Comparison of ENCODE assay signal across 23 cellular contexts in genomic region chr4:16705341-16705740, GRCh38.
DNase-seq lines count a peak whose midpoint lies in the region; ATAC-seq, FAIRE-seq and TF ChIP-seq lines count a peak whose summit lies in the region.
"Had no signal": no experiment of that assay in that cellular context is flagged by ENCODE, and none has a peak within 500 bp of the region (broad histone marks: within the 10 kb centered on the region; RNA-seq: fewer than 3 reads in every experiment).

No MANE protein-coding gene starts in this region.

- no peak overlapping the region for H3K4me3 Mint-ChIP-seq in GM23338
- no peak overlapping the region for H3K4me3 Mint-ChIP-seq in natural killer cell treated with Interleukin-12 subunit alpha and Interleukin-12 subunit beta and Interleukin-15 and Interleukin-18, amount 100 ng/mL, for 72 hours
- H3K4me3 Mint-ChIP-seq: IgD-negative memory B cell had no signal

- TF ChIP-seq CTCF in GM23338 (conservative IDR thresholded peaks at IDR 0.05; ENCODE audit: low read depth in 2 of 2) (no peak), pancreas (IDR thresholded peaks at IDR 0.05) (no peak), OCI-LY7 (conservative IDR thresholded peaks at IDR 0.05; ENCODE audit: low read length) (no peak)

- H3K27ac Mint-ChIP-seq in GM23338: no peak overlapping the region
- H3K27ac Mint-ChIP-seq in natural killer cell treated with Interleukin-12 subunit alpha and Interleukin-12 subunit beta and Interleukin-15 and Interleukin-18, amount 100 ng/mL, for 72 hours: no peak overlapping the region
- H3K27ac Mint-ChIP-seq: IgD-negative memory B cell had no signal

- BruUV-seq in OCI-LY7 (replicated peaks; lab: Mats Ljungman, UMichigan): no TSS peak

- H3K27me3 ChIP-seq in GM23338 (ENCODE audit: insufficient read depth) (no peaks in the 10 kb centered on the region), pancreas (no peaks in the 10 kb centered on the region)

- no peak overlapping the region for H3K4me3 ChIP-seq in GM23338
- H3K4me3 ChIP-seq in pancreas: no peak overlapping the region
- no peak overlapping the region for H3K4me3 ChIP-seq in OCI-LY7 (ENCODE audit: low read depth, low read length, poor library complexity, severe bottlenecking)
- H3K4me3 ChIP-seq: PC-9 had no signal

- no peaks in the 10 kb centered on the region for H3K9me3 ChIP-seq in pancreas
- H3K9me3 ChIP-seq in OCI-LY7 (ENCODE audit: low read length): no peaks in the 10 kb centered on the region

- POLR2A ChIA-PET in OCI-LY7 (lab: Charles Lee): no interaction called here

- H3F3A ChIP-seq in GM23338 (replicated peaks; ENCODE audit: low read depth): no peaks in the 10 kb centered on the region

- WGBS in pancreas, 2 donors: 85 to 92% methylated on average over 3 of the region's 3 CpGs

- ATAC-seq in GM23338 (peak; percentile 58), pancreas (peak in 3 of 4 donors; percentile 12 to 22 (median 14))
- ATAC-seq in natural killer cell treated with Interleukin-12 subunit alpha and Interleukin-12 subunit beta and Interleukin-15 and Interleukin-18, amount 100 ng/mL, for 72 hours: no peak

- H3K9me3 Mint-ChIP-seq in GM23338: no peaks in the 10 kb centered on the region
- H3K9me3 Mint-ChIP-seq in natural killer cell treated with Interleukin-12 subunit alpha and Interleukin-12 subunit beta and Interleukin-15 and Interleukin-18, amount 100 ng/mL, for 72 hours: peaks cover 5% of the 10 kb centered on the region

- in situ Hi-C loops in SK-MEL-5 (cut with HindIII; ENCODE audit: low pct_unique_long_range_greater_than_20kb, low sequenced_read_pairs): no loop called here

- FAIRE-seq in pancreas (lab: Jason Lieb, UNC): no peak
- FAIRE-seq: GM19239 had no signal

- no peaks in the 10 kb centered on the region for H3K36me3 Mint-ChIP-seq in GM23338 (ENCODE audit: low read depth)
- H3K36me3 Mint-ChIP-seq in natural killer cell treated with Interleukin-12 subunit alpha and Interleukin-12 subunit beta and Interleukin-15 and Interleukin-18, amount 100 ng/mL, for 72 hours: no peaks in the 10 kb centered on the region
- H3K36me3 Mint-ChIP-seq: IgD-negative memory B cell had no signal

- CTCF ChIA-PET in OCI-LY7 (lab: Charles Lee; ENCODE audit: unreplicated experiment): no interaction called here

- H3K9me2 ChIP-seq in GM23338 (ENCODE audit: insufficient read depth) (peaks cover 10% of the 10 kb centered on the region), OCI-LY7 (ENCODE audit: insufficient read depth, low read length) (no peaks in the 10 kb centered on the region)

- H3K36me3 ChIP-seq in GM23338 (ENCODE audit: insufficient read depth): no peaks in the 10 kb centered on the region
- H3K36me3 ChIP-seq in pancreas: no peaks in the 10 kb centered on the region
- no peaks in the 10 kb centered on the region for H3K36me3 ChIP-seq in OCI-LY7 (ENCODE audit: insufficient read depth, low read length)

- H3K4me2 ChIP-seq in GM23338 (no peak overlapping the region), OCI-LY7 (ENCODE audit: low read length) (no peak overlapping the region)
- H3K4me2 ChIP-seq: PC-9 had no signal

- H3K27me3 Mint-ChIP-seq in GM23338 (ENCODE audit: insufficient read depth, low read depth, poor library complexity): no peaks in the 10 kb centered on the region
- no peaks in the 10 kb centered on the region for H3K27me3 Mint-ChIP-seq in natural killer cell treated with Interleukin-12 subunit alpha and Interleukin-12 subunit beta and Interleukin-15 and Interleukin-18, amount 100 ng/mL, for 72 hours
- H3K27me3 Mint-ChIP-seq: IgD-negative memory B cell had no signal

- DNase-seq in GM23338 (ENCODE audit: low spot score) (no peak), SK-MEL-5 (ENCODE audit: low read depth, low spot score) (peak; percentile 67), islet precursor cell (peak; percentile 76), pancreas (no peak), amniotic stem cell (lab: John Stamatoyannopoulos, UW) (no peak), OCI-LY7 (ENCODE audit: low spot score) (no peak)
- no peak for DNase-seq in natural killer cell treated with Interleukin-12 subunit alpha and Interleukin-12 subunit beta and Interleukin-15 and Interleukin-18, amount 100 ng/mL, for 72 hours (ENCODE audit: low spot score)
- DNase-seq: DMS153; DND-41; H7; MV-4-11; NCI-H1105; NCI-H1436 treated with DMSO at 0.1 percent for 48 hours; NCI-H187 treated with DMSO at 0.1 percent for 48 hours; NCI-H446 treated with DMSO at 0.1 percent for 48 hours; NCI-H526; NCI-H82; NK-92 treated with Interleukin-12 subunit alpha and Interleukin-12 subunit beta, amount 100 ng/mL, for 24 hours; PC-9; Right ventricle myocardium superior; RPMI8226 had no signal

- intact Hi-C loops in pancreas (cut with DNase I) (no loop called here), OCI-LY7 (cut with micrococcal nuclease; ENCODE audit: unreplicated experiment) (no loop called here)

- peaks cover 23% of the 10 kb centered on the region for H3K4me1 Mint-ChIP-seq in GM23338
- no peaks in the 10 kb centered on the region for H3K4me1 Mint-ChIP-seq in natural killer cell treated with Interleukin-12 subunit alpha and Interleukin-12 subunit beta and Interleukin-15 and Interleukin-18, amount 100 ng/mL, for 72 hours (ENCODE audit: low read depth in 2 of 2)
- H3K4me1 Mint-ChIP-seq: IgD-negative memory B cell had no signal

- H2AFZ ChIP-seq in GM23338 (no peak overlapping the region), OCI-LY7 (ENCODE audit: low read length) (no peak overlapping the region)
- H2AFZ ChIP-seq: PC-9 had no signal

- H3K4me1 ChIP-seq in GM23338 (ENCODE audit: insufficient read depth) (0 out of 2 replicates have a peak, but pooled peaks cover 2% of the 10 kb centered on the region), pancreas (peaks cover 0 to 22% (median 10%) of the 10 kb centered on the region in 3 donors), OCI-LY7 (ENCODE audit: insufficient read depth, low read length, poor library complexity, severe bottlenecking) (no peaks in the 10 kb centered on the region)

- H3K27ac ChIP-seq in GM23338 (ENCODE audit: low read depth) (no peak overlapping the region), pancreas (no peak overlapping the region), OCI-LY7 (ENCODE audit: low read depth, low read length, poor library complexity, severe bottlenecking) (no peak overlapping the region)
- H3K27ac ChIP-seq: PC-9 had no signal

- H3K79me2 ChIP-seq in GM23338 (replicated peaks; ENCODE audit: insufficient read depth) (no peaks in the 10 kb centered on the region; the same call in 1 of the 2 replicates), OCI-LY7 (ENCODE audit: insufficient read depth, low read depth, low read length) (no peaks in the 10 kb centered on the region)

- no peaks in the 10 kb centered on the region for H4K20me1 ChIP-seq in GM23338 (replicated peaks; ENCODE audit: insufficient read depth)
- H4K20me1 ChIP-seq in OCI-LY7 (ENCODE audit: insufficient read depth, low read length): no peaks in the 10 kb centered on the region

TF ChIP-seq in GM23338, 12 proteins besides CTCF, POLR2A, EP300 and RAD21 (continues in another document):
- no peak for TF ChIP-seq JUNB (IDR thresholded peaks at IDR 0.05; ENCODE audit: unreplicated experiment)
- no peak for TF ChIP-seq ZNF331 (CRISPR knock-in tag; IDR thresholded peaks at IDR 0.05; ENCODE audit: low read depth)
- TF ChIP-seq POLR2AphosphoS5 (IDR thresholded peaks at IDR 0.05; ENCODE audit: low read depth): no peak
- no peak for TF ChIP-seq NANOG (IDR thresholded peaks at IDR 0.05; ENCODE audit: borderline replicate concordance)
- no peak for TF ChIP-seq EZH2 (IDR thresholded peaks at IDR 0.05; ENCODE audit: low read depth, unreplicated experiment)
- no peak for TF ChIP-seq ETS1 (IDR thresholded peaks at IDR 0.05)
- TF ChIP-seq ZNF114 (CRISPR knock-in tag; IDR thresholded peaks at IDR 0.05): no peak
- no peak for TF ChIP-seq EZH2phosphoT487 (IDR thresholded peaks at IDR 0.05; ENCODE audit: unreplicated experiment)
- no peak for TF ChIP-seq CREB1 (CRISPR knock-in tag; IDR thresholded peaks at IDR 0.05; ENCODE audit: low read depth)

Comparison
In these comparisons a context has a peak if more than half of its experiments do, and no peak if none do; other contexts are left out.
1. ATAC-seq: peak in GM23338 (single experiment) and pancreas (3 of 4); none in natural killer cell treated with Interleukin-12 subunit alpha and Interleukin-12 subunit beta and Interleukin-15 and Interleukin-18, amount 100 ng/mL, for 72 hours (0 of 2).
2. DNase-seq: peak in SK-MEL-5 (single experiment) and islet precursor cell (single experiment); none in GM23338 (single experiment), pancreas (0 of 6), amniotic stem cell (single experiment), natural killer cell treated with Interleukin-12 subunit alpha and Interleukin-12 subunit beta and Interleukin-15 and Interleukin-18, amount 100 ng/mL, for 72 hours (single experiment) and OCI-LY7 (single experiment).